8 cellular contexts compared by ENCODE assay signal in genomic region chr1:154182342-154183044, GRCh38. TPM values are rescaled to one million over a fixed set of nuclear protein-coding genes. Genes with fewer than 3 reads are reported as not detected.
DNase-seq lines count a peak whose midpoint lies in the region; ATAC-seq and TF ChIP-seq lines count a peak whose summit lies in the region.

No MANE protein-coding gene starts in this region.

- peaks cover 54% of the 10 kb centered on the region for H3K4me1 Mint-ChIP-seq in activated CD4-positive, alpha-beta T cell treated with anti-CD3 and anti-CD28 coated beads, Interleukin-2, amount 10 ng/mL, durations not matched to agents 7 days and 5 days

- CTCF ChIA-PET in activated CD4-positive, alpha-beta T cell treated with anti-CD3 and anti-CD28 coated beads, Interleukin-2, amount 10 ng/mL, durations not matched to agents 7 days and 5 days (lab: Charles Lee): interaction anchor here (0.6 to 2.4 kb wide), 3 partner anchors 10 to 29 kb away, joined by 3 to 9 read pairs (median 4); partner anchors contain the start of gene TPM3

- TF ChIP-seq CTCF in lower leg skin (IDR thresholded peaks at IDR 0.05): no peak

- H3K36me3 Mint-ChIP-seq in activated CD4-positive, alpha-beta T cell treated with anti-CD3 and anti-CD28 coated beads, Interleukin-2, amount 10 ng/mL, durations not matched to agents 7 days and 5 days (ENCODE audit: low read depth): peaks cover 46% of the 10 kb centered on the region

- no peaks in the 10 kb centered on the region for H3K9me3 Mint-ChIP-seq in activated CD4-positive, alpha-beta T cell treated with anti-CD3 and anti-CD28 coated beads, Interleukin-2, amount 10 ng/mL, durations not matched to agents 7 days and 5 days

- POLR2A ChIA-PET in activated CD4-positive, alpha-beta T cell treated with anti-CD3 and anti-CD28 coated beads, Interleukin-2, amount 10 ng/mL, durations not matched to agents 7 days and 5 days (lab: Charles Lee): interaction anchor here (0.6 to 2.8 kb wide), 3 partner anchors 25 to 205 kb away, joined by 3 to 7 read pairs (median 3); partner anchors contain the start of gene JTB

- H3K27me3 Mint-ChIP-seq in activated CD4-positive, alpha-beta T cell treated with anti-CD3 and anti-CD28 coated beads, Interleukin-2, amount 10 ng/mL, durations not matched to agents 7 days and 5 days: peaks cover 5% of the 10 kb centered on the region

- DNase-seq in NCI-H1092 treated with DMSO at 0.1 percent for 48 hours (lab: John Stamatoyannopoulos, UW) (peak; percentile 35), NCI-H1092 (lab: John Stamatoyannopoulos, UW) (no peak), NCI-H345 (lab: John Stamatoyannopoulos, UW) (peak; percentile 74), dermis blood vessel endothelial cell (peak; percentile 86), lower leg skin (ENCODE audit: low spot score in 2 of 2) (peak; percentile 62 to 93)
- DNase-seq in activated CD4-positive, alpha-beta T cell treated with anti-CD3 and anti-CD28 coated beads, Interleukin-2, amount 10 ng/mL, durations not matched to agents 7 days and 5 days: peak; percentile 89
- DNase-seq in stimulated activated CD4-positive, alpha-beta T cell treated with anti-CD3 and anti-CD28 coated beads, Interleukin-4, amount 100 ng/mL, for 48 hours (ENCODE audit: low read depth in 2 of 2): peak; percentile 65 to 81

- TF ChIP-seq POLR2A in lower leg skin (IDR thresholded peaks at IDR 0.05): no peak

- peak overlapping the region; percentile 99 for H3K4me3 Mint-ChIP-seq in activated CD4-positive, alpha-beta T cell treated with anti-CD3 and anti-CD28 coated beads, Interleukin-2, amount 10 ng/mL, durations not matched to agents 7 days and 5 days

- H3K4me3 ChIP-seq in lower leg skin (ENCODE audit: low read depth, poor library complexity, severe bottlenecking): peak overlapping the region; percentile 94

- peak; percentile 40 for ATAC-seq in HG02840 (IDR thresholded peaks at IDR 0.05; ENCODE audit: low FRiP score, unreplicated experiment)

- intact Hi-C loops in lower leg skin (cut with DNase I; ENCODE audit: low total_unique reads): loop anchor here (10.0 kb wide), 2 partner anchors 82 to 152 kb away; no protein-coding TSS in a partner anchor

- 0% methylated on average over 35 to 36 of the region's 36 CpGs for WGBS in lower leg skin, 2 donors

- peak overlapping the region; percentile 92 for H3K27ac Mint-ChIP-seq in activated CD4-positive, alpha-beta T cell treated with anti-CD3 and anti-CD28 coated beads, Interleukin-2, amount 10 ng/mL, durations not matched to agents 7 days and 5 days

RNA-seq across cellular contexts. Expression of gene TPM3, which starts 9.4 kb away (rescaled TPM):
- 100 to 1,000 TPM; 781 to 902 TPM for total RNA-seq in activated CD4-positive, alpha-beta T cell treated with anti-CD3 and anti-CD28 coated beads, Interleukin-2, amount 10 ng/mL, durations not matched to agents 7 days and 5 days
- total RNA-seq in dermis blood vessel endothelial cell (707 and 1,476 TPM in 2 replicates), lower leg skin (100 to 1,000 TPM; 119 to 226 (median 181) TPM)

RNA-seq across cellular contexts. Expression of gene CFAP141, which starts 23.6 kb away (rescaled TPM):
- under 1 TPM in 1 of 2 experiments, not detected in 1; 0.65 TPM for total RNA-seq in activated CD4-positive, alpha-beta T cell treated with anti-CD3 and anti-CD28 coated beads, Interleukin-2, amount 10 ng/mL, durations not matched to agents 7 days and 5 days
- total RNA-seq in dermis blood vessel endothelial cell (not detected in 2 replicates), lower leg skin (not detected)

RNA-seq across cellular contexts. Expression of gene NUP210L, which starts 27.6 kb away (rescaled TPM):
- total RNA-seq in activated CD4-positive, alpha-beta T cell treated with anti-CD3 and anti-CD28 coated beads, Interleukin-2, amount 10 ng/mL, durations not matched to agents 7 days and 5 days: under 1 TPM; 0.04 to 0.12 TPM
- total RNA-seq in dermis blood vessel endothelial cell (0.09 and 0.17 TPM in 2 replicates), lower leg skin (under 1 TPM in 1 of 4 donors, not detected in 3; 0.23 TPM)

RNA-seq across cellular contexts. Expression of gene UBAP2L, which starts 38.3 kb away (rescaled TPM):
- 100 to 1,000 TPM; 186 to 211 TPM for total RNA-seq in activated CD4-positive, alpha-beta T cell treated with anti-CD3 and anti-CD28 coated beads, Interleukin-2, amount 10 ng/mL, durations not matched to agents 7 days and 5 days
- total RNA-seq in dermis blood vessel endothelial cell: 47.8 and 97.6 TPM in 2 replicates
- total RNA-seq in lower leg skin: 10 to 100 TPM; 46.0 to 74.6 (median 59.4) TPM
